9 cellular contexts compared by ENCODE assay signal in genomic region chr10:55500931-55501559, GRCh38.
DNase-seq lines count a peak whose midpoint lies in the region; ATAC-seq and TF ChIP-seq lines count a peak whose summit lies in the region.
"Had no signal": no experiment of that assay in that cellular context is flagged by ENCODE, and none has a peak within 500 bp of the region (broad histone marks: within the 10 kb centered on the region; RNA-seq: fewer than 3 reads in every experiment).

No MANE protein-coding gene starts in this region.

- H3K9me3 ChIP-seq in OCI-LY3 (ENCODE audit: insufficient read depth, low read length) = no peaks in the 10 kb centered on the region

- H3K4me2 ChIP-seq in OCI-LY3 (ENCODE audit: low read length) = no peak overlapping the region

- no peaks in the 10 kb centered on the region for H3K79me2 ChIP-seq in OCI-LY3 (ENCODE audit: low read length)

- H3K27me3 ChIP-seq in OCI-LY3 (ENCODE audit: low read depth, low read length) = no peaks in the 10 kb centered on the region

- peak; percentile 66 for TF ChIP-seq CTCF in OCI-LY3 (IDR thresholded peaks at IDR 0.05; ENCODE audit: low read depth, low read length)

- no peaks in the 10 kb centered on the region for H4K20me1 ChIP-seq in OCI-LY3 (ENCODE audit: insufficient read depth, low read length)

- no peak overlapping the region for H3K27ac ChIP-seq in OCI-LY3 (ENCODE audit: low read length)

- ATAC-seq in HG02973 (IDR thresholded peaks at IDR 0.05; ENCODE audit: unreplicated experiment) = peak; percentile 95

- no peak overlapping the region for H2AFZ ChIP-seq in OCI-LY3 (ENCODE audit: low read depth, low read length)

- DNase-seq in NCI-H524 (lab: John Stamatoyannopoulos, UW) (peak; percentile 0 to 1), NCI-H524 treated with DMSO at 0.1 percent for 48 hours (lab: John Stamatoyannopoulos, UW) (no peak), foreskin melanocyte (peak; percentile 3), NCI-H345 (lab: John Stamatoyannopoulos, UW) (no peak), epidermal melanocyte (ENCODE audit: insufficient read length, low spot score) (no peak)
- no peak for DNase-seq in activated CD8-positive, alpha-beta memory T cell treated with anti-CD3 and anti-CD28 coated beads, Interleukin-2, amount 50 U/mL, for 4 hours
- DNase-seq: CD4-positive, CD25-positive, alpha-beta regulatory T cell had no signal

- H3K4me3 ChIP-seq in OCI-LY3 (ENCODE audit: low read length) = no peak overlapping the region

- H3K4me1 ChIP-seq in OCI-LY3 (ENCODE audit: low read length) = no peaks in the 10 kb centered on the region

- no peaks in the 10 kb centered on the region for H3K36me3 ChIP-seq in OCI-LY3 (replicated peaks; ENCODE audit: low read depth, low read length)

- H3K9ac ChIP-seq in OCI-LY3 (ENCODE audit: low read length) = no peak overlapping the region

Comparison
In these comparisons a context has a peak if more than half of its experiments do, and no peak if none do; other contexts are left out.
1. DNase-seq: peak in NCI-H524 (2 of 2) and foreskin melanocyte (single experiment); none in NCI-H524 treated with DMSO at 0.1 percent for 48 hours (single experiment), NCI-H345 (single experiment), activated CD8-positive, alpha-beta memory T cell treated with anti-CD3 and anti-CD28 coated beads, Interleukin-2, amount 50 U/mL, for 4 hours (single experiment) and epidermal melanocyte (single experiment).